ENCODE assay signal across 20 cellular contexts in genomic region chr6:118860880-118861279, GRCh38.
"Had no signal": no experiment of that assay in that cellular context is flagged by ENCODE, and none has a peak within 500 bp of the region (broad histone marks: within the 10 kb centered on the region; RNA-seq: fewer than 3 reads in every experiment).

No MANE protein-coding gene starts in this region.

- H3K9me3 ChIP-seq: colonic mucosa, lower lobe of right lung, tibial artery, uterus had no signal

- H3K27me3 ChIP-seq: colonic mucosa, tibial artery, uterus had no signal

- H3K4me1 ChIP-seq: colonic mucosa, uterus had no signal

- DNase-seq: activated CD4-positive, alpha-beta T cell treated with anti-CD3 and anti-CD28 coated beads, Interleukin-2, amount 10 ng/mL, durations not matched to agents 24 days and 14 days; activated CD8-positive, alpha-beta T cell treated with anti-CD3 and anti-CD28 coated beads for 36 hours; activated naive CD4-positive, alpha-beta T cell treated with anti-CD3 and anti-CD28 coated beads for 36 hours; activated T-cell treated with anti-CD3 and anti-CD28 coated beads, Interleukin-2, amount 50 U/mL, for 1 hour; colonic mucosa; erythroblast; foreskin melanocyte; head of caudate nucleus; kidney glomerular epithelial cell; lower lobe of right lung; nucleus accumbens; stimulated activated naive CD8-positive, alpha-beta T cell treated with anti-CD3 and anti-CD28 coated beads, Interleukin-15, Interleukin-2, amounts not matched to agents 100 U/mL and 50 U/mL, for 24 hours; substantia nigra; T-cell; tibial artery; uterus had no signal

- H3K4me3 Mint-ChIP-seq: activated CD4-positive, alpha-beta T cell treated with anti-CD3 and anti-CD28 coated beads, Interleukin-2, amount 10 ng/mL, durations not matched to agents 24 days and 14 days; activated CD8-positive, alpha-beta T cell treated with anti-CD3 and anti-CD28 coated beads for 36 hours; activated naive CD4-positive, alpha-beta T cell treated with anti-CD3 and anti-CD28 coated beads for 36 hours; brain; central memory CD8-positive, alpha-beta T cell; nephron; T-cell had no signal

- H3K27me3 Mint-ChIP-seq: activated CD4-positive, alpha-beta T cell treated with anti-CD3 and anti-CD28 coated beads, Interleukin-2, amount 10 ng/mL, durations not matched to agents 24 days and 14 days; activated CD8-positive, alpha-beta T cell treated with anti-CD3 and anti-CD28 coated beads for 36 hours; brain; central memory CD8-positive, alpha-beta T cell; T-cell had no signal

- ATAC-seq: activated CD8-positive, alpha-beta T cell treated with anti-CD3 and anti-CD28 coated beads for 36 hours; stimulated activated naive CD8-positive, alpha-beta T cell treated with anti-CD3 and anti-CD28 coated beads, Interleukin-15, Interleukin-2, amounts not matched to agents 100 U/mL and 50 U/mL, for 24 hours; T-cell had no signal

- H3K9me3 Mint-ChIP-seq: activated naive CD4-positive, alpha-beta T cell treated with anti-CD3 and anti-CD28 coated beads for 36 hours; central memory CD8-positive, alpha-beta T cell had no signal

- H3K36me3 ChIP-seq: colonic mucosa, lower lobe of right lung, uterus had no signal

- H3K27ac Mint-ChIP-seq: activated CD4-positive, alpha-beta T cell treated with anti-CD3 and anti-CD28 coated beads, Interleukin-2, amount 10 ng/mL, durations not matched to agents 24 days and 14 days; activated CD8-positive, alpha-beta T cell treated with anti-CD3 and anti-CD28 coated beads for 36 hours; activated naive CD4-positive, alpha-beta T cell treated with anti-CD3 and anti-CD28 coated beads for 36 hours; brain; nephron; T-cell had no signal

- H3K4me1 Mint-ChIP-seq: brain, nephron had no signal

- H3K4me3 ChIP-seq: colonic mucosa, lower lobe of right lung, skin epidermis, tibial artery, uterus had no signal

- H3K27ac ChIP-seq: colonic mucosa, lower lobe of right lung, skin epidermis, tibial artery, uterus had no signal
